Comparison of ENCODE assay signal across 8 cellular contexts in genomic region chr7:24034251-24034650, GRCh38.
"Had no signal": no experiment of that assay in that cellular context is flagged by ENCODE, and none has a peak within 500 bp of the region (broad histone marks: within the 10 kb centered on the region; RNA-seq: fewer than 3 reads in every experiment).

No MANE protein-coding gene starts in this region.

- FAIRE-seq: HTR-8/SVneo, K562 had no signal

- H3K4me3 ChIP-seq: GM23248, HAP-1, K562 had no signal

- H3K36me3 ChIP-seq: HAP-1 had no signal

- H3K9me3 ChIP-seq: HAP-1 had no signal

- H3K27ac ChIP-seq: GM23248 had no signal

- DNase-seq: GM23248, GOT3, H7, IMR-90, KG1 had no signal

- H3K4me1 ChIP-seq: HAP-1 had no signal
